8 cellular contexts compared by ENCODE assay signal in the genomic region with DNA sequence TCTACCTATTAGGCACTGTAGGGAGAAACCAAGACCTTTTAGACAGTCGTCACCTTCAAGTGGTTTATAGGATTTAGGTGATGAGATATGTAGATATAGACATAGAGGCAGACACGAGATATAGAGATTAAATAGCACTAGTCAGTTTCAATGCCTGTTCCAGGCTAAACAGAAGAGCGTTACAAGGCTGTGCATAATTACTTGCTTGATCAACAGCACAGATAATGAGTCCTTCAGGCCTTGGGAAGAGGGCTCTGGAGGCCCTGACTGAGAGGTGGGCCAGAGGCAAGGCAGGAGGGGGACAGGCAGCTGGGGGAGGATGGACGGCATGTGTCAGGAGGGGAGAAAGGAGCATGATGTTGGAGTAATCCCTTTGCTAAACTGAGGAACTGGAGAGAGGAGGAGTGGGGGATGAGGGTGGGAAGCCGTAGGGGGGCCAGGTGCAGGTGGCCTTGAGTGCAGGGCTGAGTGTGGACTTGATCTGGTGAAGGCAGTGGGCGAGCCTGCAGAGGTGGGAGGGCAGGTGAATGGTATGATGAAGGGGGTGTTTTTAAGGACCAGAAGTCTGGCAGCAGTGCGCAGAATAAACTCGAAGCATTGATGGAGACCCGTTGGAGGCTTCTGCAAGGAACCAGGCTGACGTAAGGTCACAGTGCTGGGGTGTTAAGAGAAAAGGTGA.
DNase-seq lines count a peak whose midpoint lies in the region; ATAC-seq and TF ChIP-seq lines count a peak whose summit lies in the region.

No MANE protein-coding gene starts in this region.

- H3K4me3 ChIP-seq in iPS-18a (ENCODE audit: low read length), result peak overlapping the region; percentile 67

- no peaks in the 10 kb centered on the region for H3K36me3 Mint-ChIP-seq in stimulated activated memory B cell treated with anti-CD40 and anti-IgM and Interleukin-4, amounts not matched to agents 10 μg/mL and 1 μg/mL and 100 μg/mL, for 72 hours

- peak overlapping the region; percentile 87; the same call in 1 of the 2 replicates for H3K27ac ChIP-seq in VCaP
- no peak overlapping the region for H3K27ac ChIP-seq in iPS-18a (ENCODE audit: low read length)

- no peaks in the 10 kb centered on the region for H3K27me3 Mint-ChIP-seq in stimulated activated memory B cell treated with anti-CD40 and anti-IgM and Interleukin-4, amounts not matched to agents 10 μg/mL and 1 μg/mL and 100 μg/mL, for 72 hours

- DNase-seq in NCI-H2029 treated with DMSO at 0.1 percent for 48 hours (lab: John Stamatoyannopoulos, UW) (peak; percentile 24), NCI-H2029 (lab: John Stamatoyannopoulos, UW) (no peak), NCI-H2227 treated with DMSO at 0.1 percent for 48 hours (lab: John Stamatoyannopoulos, UW) (no peak)
- no peak for DNase-seq in stimulated activated CD4-positive, alpha-beta T cell treated with anti-CD3 and anti-CD28 coated beads, Interleukin-12 subunit alpha, Interleukin-12 subunit beta, amount 100 ng/mL, for 4 hours

- no peaks in the 10 kb centered on the region for H3K9me3 ChIP-seq in iPS-18a (ENCODE audit: control insufficient read depth, low read depth, low read length)

- TF ChIP-seq CTCF in VCaP (conservative IDR thresholded peaks at IDR 0.05), result no peak

- no peaks in the 10 kb centered on the region for H3K9me3 Mint-ChIP-seq in stimulated activated memory B cell treated with anti-CD40 and anti-IgM and Interleukin-4, amounts not matched to agents 10 μg/mL and 1 μg/mL and 100 μg/mL, for 72 hours

- peak overlapping the region; percentile 82 for H3K4me3 Mint-ChIP-seq in stimulated activated memory B cell treated with anti-CD40 and anti-IgM and Interleukin-4, amounts not matched to agents 10 μg/mL and 1 μg/mL and 100 μg/mL, for 72 hours

- H3K4me1 ChIP-seq in iPS-18a (ENCODE audit: control insufficient read depth, low read depth, low read length), result peaks cover 18% of the 10 kb centered on the region

- H3K9ac ChIP-seq in iPS-18a (ENCODE audit: low read length), result no peak overlapping the region

- H3K27ac Mint-ChIP-seq in stimulated activated memory B cell treated with anti-CD40 and anti-IgM and Interleukin-4, amounts not matched to agents 10 μg/mL and 1 μg/mL and 100 μg/mL, for 72 hours, result peak overlapping the region; percentile 91

- ATAC-seq in stimulated activated memory B cell treated with anti-CD40 and anti-IgM and Interleukin-4, amounts not matched to agents 10 μg/mL and 1 μg/mL and 100 μg/mL, for 72 hours, result no peak
- ATAC-seq in GM18505 (IDR thresholded peaks at IDR 0.05; ENCODE audit: unreplicated experiment), result no peak

- H3K36me3 ChIP-seq in iPS-18a (ENCODE audit: control insufficient read depth, low read depth, low read length), result no peaks in the 10 kb centered on the region

- peaks cover 11% of the 10 kb centered on the region for H3K27me3 ChIP-seq in iPS-18a (ENCODE audit: control insufficient read depth, insufficient read depth, low read length)

- TF ChIP-seq POLR2A in GM18505 (IDR thresholded peaks at IDR 0.05; ENCODE audit: borderline replicate concordance, extremely low read depth, insufficient read depth, insufficient read length), result no peak

- peaks cover 51% of the 10 kb centered on the region for H3K4me1 Mint-ChIP-seq in stimulated activated memory B cell treated with anti-CD40 and anti-IgM and Interleukin-4, amounts not matched to agents 10 μg/mL and 1 μg/mL and 100 μg/mL, for 72 hours
